Comparison of ENCODE assay signal across 17 cellular contexts in the genomic region with DNA sequence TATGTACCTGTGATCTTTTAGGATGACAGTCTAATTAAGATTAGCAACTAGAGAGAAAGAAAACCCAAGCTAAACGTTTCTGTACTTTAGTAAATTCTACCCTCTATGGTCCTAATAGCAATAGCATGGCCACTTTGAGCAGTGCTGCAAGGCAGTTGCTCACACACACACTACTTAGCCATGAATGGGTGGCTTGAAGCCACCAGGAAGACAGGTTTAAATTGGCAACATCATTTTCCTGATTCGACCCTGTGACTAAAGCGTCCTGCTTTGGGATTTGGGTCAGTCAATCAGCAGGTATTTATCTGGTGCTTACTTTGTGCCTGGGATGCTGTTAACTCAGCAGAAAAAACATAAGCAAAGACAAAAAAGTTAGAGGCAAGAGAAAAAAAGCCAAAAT.
DNase-seq lines count a peak whose midpoint lies in the region; ATAC-seq and TF ChIP-seq lines count a peak whose summit lies in the region.
"Had no signal": no experiment of that assay in that cellular context is flagged by ENCODE, and none has a peak within 500 bp of the region (broad histone marks: within the 10 kb centered on the region; RNA-seq: fewer than 3 reads in every experiment).

No MANE protein-coding gene starts in this region.

- H3F3A ChIP-seq in PC-3 (ENCODE audit: low read length, unreplicated experiment), result no peaks in the 10 kb centered on the region

- H3K4me3 ChIP-seq in PC-3 (ENCODE audit: low read length) (no peak overlapping the region), parathyroid adenoma (ENCODE audit: low read depth, low read length) (no peak overlapping the region)
- H3K4me3 ChIP-seq: BLaER1 had no signal

- H3K27me3 ChIP-seq in PC-3 (ENCODE audit: low read length) (no peaks in the 10 kb centered on the region), parathyroid adenoma (ENCODE audit: control insufficient read depth, insufficient read depth, low read length) (no peaks in the 10 kb centered on the region)
- H3K27me3 ChIP-seq: BLaER1 had no signal

- TF ChIP-seq CTCF in PC-3 (conservative IDR thresholded peaks at IDR 0.05; ENCODE audit: low read depth, low read length) (no peak), parathyroid adenoma (IDR thresholded peaks at IDR 0.05) (no peak)

- H3K9me3 ChIP-seq in PC-3 (ENCODE audit: low read length) (no peaks in the 10 kb centered on the region), parathyroid adenoma (ENCODE audit: control insufficient read depth, low read length) (no peaks in the 10 kb centered on the region)

- no peak overlapping the region for H2AFZ ChIP-seq in PC-3 (ENCODE audit: low read length)
- peak overlapping the region; percentile 43 for H2AFZ ChIP-seq in parathyroid adenoma

- POLR2A ChIA-PET in PC-3 (lab: Charles Lee; ENCODE audit: unreplicated experiment), result interaction anchor here (0.6 kb wide), 2 partner anchors 10 to 148 kb away, joined by 3 to 7 read pairs; no protein-coding TSS in a partner anchor

- H3K79me2 ChIP-seq in PC-3 (ENCODE audit: low read length) (no peaks in the 10 kb centered on the region), parathyroid adenoma (no peaks in the 10 kb centered on the region)

- CTCF ChIA-PET in PC-3 (lab: Charles Lee), result no interaction called here

- H3K27ac ChIP-seq in PC-3 (ENCODE audit: low read length) (no peak overlapping the region), parathyroid adenoma (no peak overlapping the region)
- H3K27ac ChIP-seq: BLaER1, C4-2B had no signal

- peaks cover 5 to 10% of the 10 kb centered on the region in 2 donors for H3K9me3 Mint-ChIP-seq in activated T-cell treated with anti-CD3 and anti-CD28 coated beads, Interleukin-2, amount 50 U/mL, for 72 hours

- H3K4me1 ChIP-seq in PC-3 (ENCODE audit: insufficient read depth, low read length) (no peaks in the 10 kb centered on the region), parathyroid adenoma (peaks cover 2% of the 10 kb centered on the region)
- H3K4me1 ChIP-seq: BLaER1 had no signal

- H3K36me3 ChIP-seq in PC-3 (ENCODE audit: low read depth, low read length) (no peaks in the 10 kb centered on the region), parathyroid adenoma (ENCODE audit: control insufficient read depth, insufficient read depth, low read length) (no peaks in the 10 kb centered on the region)
- H3K36me3 ChIP-seq: BLaER1 had no signal

- intact Hi-C loops in PC-3 (cut with micrococcal nuclease), result loop anchor here (5.0 kb wide), 1 partner anchor 50 kb away; no protein-coding TSS in a partner anchor

- peaks cover 17 to 18% of the 10 kb centered on the region in 2 donors for H3K36me3 Mint-ChIP-seq in activated T-cell treated with anti-CD3 and anti-CD28 coated beads, Interleukin-2, amount 50 U/mL, for 72 hours (ENCODE audit: insufficient read depth in 2 of 2)
- H3K36me3 Mint-ChIP-seq: CD8-positive, alpha-beta T cell had no signal

- no peak overlapping the region for H3K9ac ChIP-seq in PC-3 (ENCODE audit: low read length)
- H3K9ac ChIP-seq in parathyroid adenoma, result no peak overlapping the region
- H3K9ac ChIP-seq: BLaER1 had no signal

- no peak overlapping the region for H3K27ac Mint-ChIP-seq in activated T-cell treated with anti-CD3 and anti-CD28 coated beads, Interleukin-2, amount 50 U/mL, for 72 hours
- H3K27ac Mint-ChIP-seq: B cell; CD8-positive, alpha-beta T cell had no signal

- DNase-seq in PC-3 (no peak), Ammon's horn (ENCODE audit: low spot score) (no peak)
- DNase-seq in activated T-cell treated with anti-CD3 and anti-CD28 coated beads, Interleukin-2, amount 50 U/mL, for 72 hours, result no peak
- DNase-seq: Caco-2; CD4-positive, CD25-positive, alpha-beta regulatory T cell; CD8-positive, alpha-beta T cell; DMS153; DND-41; GOT3; H7; HCEC 1CT had no signal

- H3K4me2 ChIP-seq in PC-3 (ENCODE audit: low read length), result no peak overlapping the region
- H3K4me2 ChIP-seq in parathyroid adenoma (ENCODE audit: low read length), result no peak overlapping the region
- H3K4me2 ChIP-seq: BLaER1 had no signal

- H3K4me3 Mint-ChIP-seq in activated T-cell treated with anti-CD3 and anti-CD28 coated beads, Interleukin-2, amount 50 U/mL, for 72 hours, result no peak overlapping the region
- H3K4me3 Mint-ChIP-seq: B cell; CD4-positive, CD25-positive, alpha-beta regulatory T cell; CD8-positive, alpha-beta T cell had no signal

- ATAC-seq in PC-3, result peak; percentile 22; the same call in 1 of the 2 replicates
- ATAC-seq in esophagus mucosa, result peak; percentile 64
- no peak for ATAC-seq in activated T-cell treated with anti-CD3 and anti-CD28 coated beads, Interleukin-2, amount 50 U/mL, for 72 hours (replicated peaks in 1 of 2)
- ATAC-seq in GM21528 (IDR thresholded peaks at IDR 0.05; ENCODE audit: low FRiP score, unreplicated experiment), result no peak
- ATAC-seq: CD8-positive, alpha-beta T cell had no signal

- H4K20me1 ChIP-seq in PC-3 (ENCODE audit: low read length), result no peaks in the 10 kb centered on the region
- H4K20me1 ChIP-seq: BLaER1 had no signal

- BruUV-seq in PC-3 (replicated peaks; lab: Mats Ljungman, UMichigan), result no TSS peak

- H3K4me1 Mint-ChIP-seq in activated T-cell treated with anti-CD3 and anti-CD28 coated beads, Interleukin-2, amount 50 U/mL, for 72 hours (ENCODE audit: low read depth), result no peaks in the 10 kb centered on the region
- H3K4me1 Mint-ChIP-seq: B cell; CD4-positive, CD25-positive, alpha-beta regulatory T cell had no signal

- no peaks in the 10 kb centered on the region for H3K9me2 ChIP-seq in PC-3 (replicated peaks; ENCODE audit: low read length)

- peaks cover 8% of the 10 kb centered on the region for H3K27me3 Mint-ChIP-seq in activated T-cell treated with anti-CD3 and anti-CD28 coated beads, Interleukin-2, amount 50 U/mL, for 72 hours (ENCODE audit: low read depth)

Comparison
In these comparisons a context has a peak if more than half of its experiments do, and no peak if none do; other contexts are left out.
1. ATAC-seq: peak in PC-3 (single experiment) and esophagus mucosa (single experiment); none in activated T-cell treated with anti-CD3 and anti-CD28 coated beads, Interleukin-2, amount 50 U/mL, for 72 hours (0 of 2) and GM21528 (single experiment).